ENCODE assay signal across 8 cellular contexts in the genomic region with DNA sequence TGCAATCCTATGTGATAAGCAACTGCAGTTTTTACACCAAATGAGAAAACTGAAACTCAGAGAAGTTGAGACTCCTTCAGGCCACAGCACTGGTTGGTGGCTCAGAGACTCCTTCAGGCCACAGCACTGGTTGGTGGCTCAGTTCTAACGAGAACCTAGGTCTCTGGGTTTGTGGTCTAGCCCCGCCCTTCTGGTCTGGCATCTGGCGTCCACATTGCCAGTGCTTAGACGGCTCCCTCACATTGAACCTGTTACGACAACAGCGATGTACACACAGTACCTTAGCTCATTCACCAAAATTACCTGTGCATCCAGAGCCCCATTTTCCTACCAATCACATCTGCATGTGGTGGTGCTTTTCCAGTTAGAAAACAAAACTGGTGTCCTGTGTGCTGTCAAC.
DNase-seq lines count a peak whose midpoint lies in the region; ATAC-seq and TF ChIP-seq lines count a peak whose summit lies in the region.

No MANE protein-coding gene starts in this region.

- no peak overlapping the region; the same call in 1 of the 2 replicates for H3K4me3 ChIP-seq in GM06990 (replicated peaks; ENCODE audit: low read depth, low read length)
- H3K4me3 ChIP-seq in HUES6 (ENCODE audit: low read depth, low read length): no peak overlapping the region
- H3K4me3 ChIP-seq in lower leg skin (ENCODE audit: low read depth, poor library complexity, severe bottlenecking): no peak overlapping the region

- H3K36me3 Mint-ChIP-seq in activated naive CD4-positive, alpha-beta T cell treated with anti-CD3 and anti-CD28 coated beads, Interleukin-2, amount 10 ng/mL, durations not matched to agents 7 days and 5 days: peaks cover 4% of the 10 kb centered on the region

- H3K27me3 ChIP-seq in GM06990 (replicated peaks; ENCODE audit: control insufficient read depth, insufficient read depth, low read length) (no peaks in the 10 kb centered on the region), HUES6 (ENCODE audit: control insufficient read depth, insufficient read depth, low read length) (no peaks in the 10 kb centered on the region)

- CTCF ChIA-PET in activated naive CD4-positive, alpha-beta T cell treated with anti-CD3 and anti-CD28 coated beads, Interleukin-2, amount 10 ng/mL, durations not matched to agents 7 days and 5 days (lab: Charles Lee): interaction anchor here (0.6 to 4.6 kb wide), 4 partner anchors 9 to 27 kb away, joined by 3 to 27 read pairs (median 7); no protein-coding TSS in a partner anchor

- peaks cover 24% of the 10 kb centered on the region; the same call in 1 of the 2 replicates for H3K4me1 ChIP-seq in HUES6 (ENCODE audit: control insufficient read depth, insufficient read depth, low read length)

- H3K36me3 ChIP-seq in GM06990 (ENCODE audit: control insufficient read depth, insufficient read depth, low read length) (no peaks in the 10 kb centered on the region; the same call in 1 of the 2 replicates), HUES6 (ENCODE audit: control insufficient read depth, insufficient read depth, low read length) (no peaks in the 10 kb centered on the region)

- H3K27me3 Mint-ChIP-seq in activated naive CD4-positive, alpha-beta T cell treated with anti-CD3 and anti-CD28 coated beads, Interleukin-2, amount 10 ng/mL, durations not matched to agents 7 days and 5 days: peaks cover 7% of the 10 kb centered on the region

- peak; percentile 29 for ATAC-seq in GM21447 (IDR thresholded peaks at IDR 0.05; ENCODE audit: unreplicated experiment)

- H3K27ac Mint-ChIP-seq in activated naive CD4-positive, alpha-beta T cell treated with anti-CD3 and anti-CD28 coated beads, Interleukin-2, amount 10 ng/mL, durations not matched to agents 7 days and 5 days: peak overlapping the region; percentile 93

- H3K9me3 ChIP-seq in HUES6 (ENCODE audit: control insufficient read depth, insufficient read depth, low read depth, low read length): no peaks in the 10 kb centered on the region

- TF ChIP-seq POLR2A in lower leg skin (IDR thresholded peaks at IDR 0.05): no peak

- H3K27ac ChIP-seq in HUES6 (ENCODE audit: low read depth, low read length): peak overlapping the region; percentile 61; the same call in 1 of the 2 replicates
- H3K27ac ChIP-seq in caudate nucleus (ENCODE audit: low read depth, low read length): no peak overlapping the region

- no peak overlapping the region for H3K9ac ChIP-seq in HUES6 (ENCODE audit: low read length)

- no peak overlapping the region for H3K4me3 Mint-ChIP-seq in activated naive CD4-positive, alpha-beta T cell treated with anti-CD3 and anti-CD28 coated beads, Interleukin-2, amount 10 ng/mL, durations not matched to agents 7 days and 5 days

- 74 to 76% methylated on average over 6 of the region's 6 CpGs for WGBS in lower leg skin, 2 donors

- TF ChIP-seq CTCF in GM06990 (IDR thresholded peaks at IDR 0.05; ENCODE audit: insufficient read depth, low read length, poor library complexity, severe bottlenecking) (no peak), lower leg skin (IDR thresholded peaks at IDR 0.05) (no peak)

- peak; percentile 68 for DNase-seq in GM06990 (ENCODE audit: extremely low read depth, insufficient read length)
- DNase-seq in activated naive CD4-positive, alpha-beta T cell treated with anti-CD3 and anti-CD28 coated beads, Interleukin-2, amount 10 ng/mL, durations not matched to agents 7 days and 5 days: peak; percentile 69
- DNase-seq in stimulated activated CD4-positive, alpha-beta T cell treated with anti-CD3 and anti-CD28 coated beads, Interleukin-2, amount 100 ng/mL, for 48 hours: peak; percentile 30 to 36
- no peak for DNase-seq in caudate nucleus (lab: John Stamatoyannopoulos, UW)
- no peak for DNase-seq in NCI-H2227 treated with DMSO at 0.1 percent for 48 hours (lab: John Stamatoyannopoulos, UW)
- DNase-seq in lower leg skin (ENCODE audit: low spot score in 2 of 2): no peak

- H3K4me1 Mint-ChIP-seq in activated naive CD4-positive, alpha-beta T cell treated with anti-CD3 and anti-CD28 coated beads, Interleukin-2, amount 10 ng/mL, durations not matched to agents 7 days and 5 days: peaks cover 76% of the 10 kb centered on the region

- intact Hi-C loops in lower leg skin (cut with DNase I; ENCODE audit: low total_unique reads): no loop called here

- peaks cover 2% of the 10 kb centered on the region for H3K9me3 Mint-ChIP-seq in activated naive CD4-positive, alpha-beta T cell treated with anti-CD3 and anti-CD28 coated beads, Interleukin-2, amount 10 ng/mL, durations not matched to agents 7 days and 5 days

Comparison
In these comparisons a context has a peak if more than half of its experiments do, and no peak if none do; other contexts are left out.
1. DNase-seq: peak in GM06990 (single experiment), activated naive CD4-positive, alpha-beta T cell treated with anti-CD3 and anti-CD28 coated beads, Interleukin-2, amount 10 ng/mL, durations not matched to agents 7 days and 5 days (single experiment) and stimulated activated CD4-positive, alpha-beta T cell treated with anti-CD3 and anti-CD28 coated beads, Interleukin-2, amount 100 ng/mL, for 48 hours (2 of 2); none in caudate nucleus (0 of 61), NCI-H2227 treated with DMSO at 0.1 percent for 48 hours (single experiment) and lower leg skin (0 of 2).